ENCODE assay signal across 20 cellular contexts in the genomic region with DNA sequence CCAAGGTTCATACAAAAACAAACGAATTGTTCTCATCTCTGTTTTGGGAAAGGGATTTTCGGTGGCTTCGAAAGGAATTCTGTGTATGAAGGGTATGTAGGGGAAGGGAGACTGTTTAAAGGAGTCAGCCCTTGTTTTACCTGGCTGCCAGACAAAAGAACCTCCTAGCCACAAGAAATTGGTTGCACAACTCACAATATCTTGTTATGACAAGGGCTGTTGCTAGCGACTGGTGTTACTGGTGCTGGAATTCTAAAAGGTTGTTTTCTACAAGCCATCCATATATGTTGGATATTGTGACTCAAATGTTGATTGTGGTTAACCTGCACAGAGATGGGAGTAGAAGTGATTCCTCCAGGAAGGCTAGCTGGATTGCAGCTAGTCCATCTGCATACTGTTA. TPM values are rescaled to one million over a fixed set of nuclear protein-coding genes. Genes with fewer than 3 reads are reported as not detected.
DNase-seq lines count a peak whose midpoint lies in the region; ATAC-seq lines count a peak whose summit lies in the region.
"Had no signal": no experiment of that assay in that cellular context is flagged by ENCODE, and none has a peak within 500 bp of the region (broad histone marks: within the 10 kb centered on the region; RNA-seq: fewer than 3 reads in every experiment).

No MANE protein-coding gene starts in this region.

- peaks cover 7 to 14% of the 10 kb centered on the region in 2 experiments for H3K4me1 ChIP-seq in trophoblast cell (ENCODE audit: control insufficient read depth in 1 of 2, insufficient read depth in 2 of 2, low read length in 2 of 2)
- H3K4me1 ChIP-seq: colonic mucosa, transverse colon had no signal

- H2BK120ac ChIP-seq in trophoblast cell (ENCODE audit: insufficient read depth, low read length, poor library complexity): peak overlapping the region; percentile 92

- no peaks in the 10 kb centered on the region for H3K27me3 ChIP-seq in trophoblast cell (ENCODE audit: insufficient read depth, low read length)
- H3K27me3 ChIP-seq: colonic mucosa, esophagus muscularis mucosa, transverse colon had no signal

- no CpG with 5 or more reads among the region's 4 CpGs for WGBS in trophoblast cell (ENCODE audit: extremely low coverage, insufficient coverage, insufficient read length)

- no peak overlapping the region for H3K23ac ChIP-seq in trophoblast cell (ENCODE audit: low read length)

- H3K79me1 ChIP-seq in trophoblast cell (ENCODE audit: low read length): peaks cover 21% of the 10 kb centered on the region

- no peak overlapping the region for H3K4ac ChIP-seq in trophoblast cell (ENCODE audit: low read depth, low read length)

- H3K9me3 ChIP-seq in trophoblast cell (ENCODE audit: insufficient read depth, low read depth, low read length): no peaks in the 10 kb centered on the region
- H3K9me3 ChIP-seq: colonic mucosa, esophagus muscularis mucosa, transverse colon had no signal

- no peak overlapping the region for H2AFZ ChIP-seq in trophoblast cell (ENCODE audit: insufficient read depth, low read length, poor library complexity)
- H2AFZ ChIP-seq: GM23338 had no signal

- DNase-seq in AG20443 (ENCODE audit: low spot score) (peak; percentile 73), RPMI7951 (ENCODE audit: low read depth) (peak; percentile 8), fibroblast of peridontal ligament (ENCODE audit: extremely low read depth) (peak; percentile 66), trophoblast cell (peak; percentile 70 to 94), SW480 (ENCODE audit: low spot score) (no peak), D341Med (ENCODE audit: low spot score) (no peak), NCI-H1436 (lab: John Stamatoyannopoulos, UW) (no peak)
- DNase-seq: activated CD8-positive, alpha-beta memory T cell treated with anti-CD3 and anti-CD28 coated beads, Interleukin-2, amount 50 U/mL, for 48 hours; CD4-positive, CD25-positive, alpha-beta regulatory T cell; colonic mucosa; NCI-H1105 treated with DMSO at 0.1 percent for 48 hours; posterior cingulate gyrus; stimulated activated CD8-positive, alpha-beta memory T cell treated with anti-CD3 and anti-CD28 coated beads, Interleukin-4, amount 100 ng/mL, for 48 hours; T-cell; transverse colon had no signal

- H3K18ac ChIP-seq in trophoblast cell (ENCODE audit: low read length): peak overlapping the region; percentile 36

- peak overlapping the region; percentile 19 for H3K4me2 ChIP-seq in trophoblast cell (ENCODE audit: low read length)
- H3K4me2 ChIP-seq: GM23338 had no signal

- peak overlapping the region; percentile 91 for H2BK5ac ChIP-seq in trophoblast cell (ENCODE audit: low read depth, low read length, poor library complexity)

- H3K27ac ChIP-seq in trophoblast cell (ENCODE audit: low read depth, low read length): peak overlapping the region; percentile 94
- H3K27ac ChIP-seq: colonic mucosa, transverse colon had no signal

- H2BK12ac ChIP-seq in trophoblast cell (ENCODE audit: low read length): peak overlapping the region; percentile 95

- no peak overlapping the region for H3K4me3 ChIP-seq in trophoblast cell (ENCODE audit: low read depth, low read length)
- H3K4me3 ChIP-seq: colonic mucosa, esophagus muscularis mucosa, GM23338, transverse colon had no signal

- peak overlapping the region; percentile 43 for H4K8ac ChIP-seq in trophoblast cell (ENCODE audit: low read depth, low read length)

- no peak overlapping the region for H4K12ac ChIP-seq in trophoblast cell (ENCODE audit: low read depth, low read length)

- peak overlapping the region; percentile 36 for H3K14ac ChIP-seq in trophoblast cell (ENCODE audit: low read length)

- no peak for ATAC-seq in HG03097 (IDR thresholded peaks at IDR 0.05; ENCODE audit: low FRiP score, unreplicated experiment)
- ATAC-seq: GM23338, HepG2, T-cell, WTC11 had no signal

- H3K36me3 ChIP-seq in trophoblast cell (ENCODE audit: control insufficient read depth in 1 of 2, insufficient read depth in 2 of 2, low read length in 2 of 2): no peaks in the 10 kb centered on the region
- H3K36me3 ChIP-seq: colonic mucosa, esophagus muscularis mucosa, transverse colon had no signal

- H3K79me2 ChIP-seq in trophoblast cell (ENCODE audit: control insufficient read depth, insufficient read depth, low read length, poor library complexity): no peaks in the 10 kb centered on the region

- no peak overlapping the region for H3K9ac ChIP-seq in trophoblast cell (ENCODE audit: low read length)

- peak overlapping the region; percentile 5 for H2AK5ac ChIP-seq in trophoblast cell (ENCODE audit: low read length)

- peak overlapping the region; percentile 61 for H4K91ac ChIP-seq in trophoblast cell (ENCODE audit: low read depth, low read length)

RNA-seq across cellular contexts. Expression of gene CITED2, which starts 34.6 kb away (rescaled TPM):
- total RNA-seq in RPMI7951 (2014; rRNA removed; shearing (Covaris generic)): 40.0 and 47.6 TPM in 2 replicates
- 250 and 268 TPM in 2 replicates for polyA plus RNA-seq in trophoblast cell (2013)

Comparison
In these comparisons a context has a peak if more than half of its experiments do, and no peak if none do; other contexts are left out.
1. DNase-seq: peak in AG20443 (single experiment), RPMI7951 (single experiment), fibroblast of peridontal ligament (single experiment) and trophoblast cell (2 of 2); none in SW480 (single experiment), D341Med (single experiment) and NCI-H1436 (single experiment).